In the genomic region with DNA sequence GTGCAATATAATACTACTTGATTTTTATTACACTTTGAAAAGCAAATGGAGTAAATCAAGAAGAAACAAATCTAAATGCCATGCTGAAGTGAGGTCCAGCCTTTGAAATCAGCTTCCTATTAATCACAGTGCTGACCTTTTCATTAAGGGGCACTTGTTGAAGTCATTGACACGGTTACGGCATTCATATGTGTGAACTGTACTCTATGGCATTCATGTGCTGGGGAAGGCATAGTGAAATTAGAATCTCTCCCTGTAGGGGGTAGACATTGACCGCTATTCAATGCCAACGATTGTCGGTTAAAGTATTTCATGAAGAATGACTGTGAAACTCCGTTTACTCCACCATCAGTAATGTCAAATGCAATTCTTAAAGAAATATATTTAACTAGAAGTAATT, we compare ENCODE assay signal across 1 cellular context.
TF ChIP-seq lines count a peak whose summit lies in the region.

No MANE protein-coding gene starts in this region.

TF ChIP-seq in SK-N-SH, 30 proteins besides CTCF, POLR2A, EP300 and RAD21 (continued from another document):
- no peak for TF ChIP-seq ZBTB33 (IDR thresholded peaks at IDR 0.05; ENCODE audit: borderline replicate concordance, low read depth)
TF ChIP-seq in SK-N-SH: peak in this region for 0.
